ENCODE assay signal across 8 cellular contexts in genomic region chrX:40176979-40177430, GRCh38.
DNase-seq lines count a peak whose midpoint lies in the region; ATAC-seq, FAIRE-seq and TF ChIP-seq lines count a peak whose summit lies in the region.

No MANE protein-coding gene starts in this region.

- FAIRE-seq in astrocyte (lab: Jason Lieb, UNC): no peak

- ATAC-seq in GM18907 (IDR thresholded peaks at IDR 0.05; ENCODE audit: unreplicated experiment) (no peak), GM18870 (IDR thresholded peaks at IDR 0.05; ENCODE audit: unreplicated experiment) (no peak)

- H3K27ac Mint-ChIP-seq in CD4-positive, alpha-beta memory T cell: peak overlapping the region; percentile 93 to 100 (median 98)
- no peak overlapping the region for H3K27ac Mint-ChIP-seq in astrocyte (ENCODE audit: unreplicated experiment)

- peaks cover 12 to 42% (median 21%) of the 10 kb centered on the region in 4 donors for H3K4me1 Mint-ChIP-seq in CD4-positive, alpha-beta memory T cell
- peaks cover 2% of the 10 kb centered on the region for H3K4me1 Mint-ChIP-seq in astrocyte (ENCODE audit: low read depth, unreplicated experiment)

- no peaks in the 10 kb centered on the region for H4K20me1 ChIP-seq in astrocyte (ENCODE audit: insufficient read depth, low read length)

- peak overlapping the region; percentile 26 for H2AFZ ChIP-seq in astrocyte (ENCODE audit: low read depth, low read length)

- H3K4me3 Mint-ChIP-seq in CD4-positive, alpha-beta memory T cell: peak overlapping the region; percentile 78 to 94 (median 90)
- peak overlapping the region; percentile 64 for H3K4me3 Mint-ChIP-seq in astrocyte (ENCODE audit: unreplicated experiment)

- no peaks in the 10 kb centered on the region for H3K9me3 ChIP-seq in CD4-positive, alpha-beta memory T cell (ENCODE audit: control insufficient read depth in 1 of 2, low read length in 2 of 2)
- H3K9me3 ChIP-seq in astrocyte (ENCODE audit: insufficient read depth, low read depth, low read length): no peaks in the 10 kb centered on the region

- POLR2A ChIA-PET in CD4-positive, alpha-beta memory T cell (lab: Charles Lee; ENCODE audit: partially characterized antibody): interaction anchor here (0.6 to 11.9 kb wide), 31 partner anchors 10 to 908 kb away, joined by 3 to 323 read pairs (median 4); partner anchors contain the start of genes BCOR and USP9X

- no peak for TF ChIP-seq CTCF in astrocyte (IDR thresholded peaks at IDR 0.05; ENCODE audit: insufficient read depth, low read depth, low read length)

- intact Hi-C loops in CD4-positive, alpha-beta memory T cell (cut with micrococcal nuclease): loop anchor here (10.0 kb wide), 2 partner anchors 558 to 908 kb away; partner anchors contain the start of genes MED14 and USP9X

- CTCF ChIA-PET in CD4-positive, alpha-beta memory T cell (lab: Charles Lee; ENCODE audit: partially characterized antibody): interaction anchor here (0.9 to 1.4 kb wide), 6 partner anchors 9 to 322 kb away, joined by 3 to 6 read pairs (median 4); no protein-coding TSS in a partner anchor

- peak overlapping the region; percentile 87 for H3K4me2 ChIP-seq in astrocyte (ENCODE audit: low read length)

- H3K36me3 Mint-ChIP-seq in CD4-positive, alpha-beta memory T cell: peaks cover 0 to 8% of the 10 kb centered on the region in 2 donors
- H3K36me3 Mint-ChIP-seq in astrocyte (ENCODE audit: low read depth, unreplicated experiment): peaks cover 1% of the 10 kb centered on the region

- peaks cover 22% of the 10 kb centered on the region for H3K4me1 ChIP-seq in CD4-positive, alpha-beta memory T cell (ENCODE audit: insufficient read depth, low read length)
- peaks cover 13% of the 10 kb centered on the region for H3K4me1 ChIP-seq in astrocyte (ENCODE audit: insufficient read depth, low read length)

- H3K27me3 Mint-ChIP-seq in CD4-positive, alpha-beta memory T cell: no peaks in the 10 kb centered on the region
- peaks cover 14% of the 10 kb centered on the region for H3K27me3 Mint-ChIP-seq in astrocyte (ENCODE audit: low read depth, unreplicated experiment)

- no peaks in the 10 kb centered on the region for H3K36me3 ChIP-seq in CD4-positive, alpha-beta memory T cell (ENCODE audit: insufficient read depth, low read length)
- no peaks in the 10 kb centered on the region for H3K36me3 ChIP-seq in astrocyte (ENCODE audit: insufficient read depth, low read length)

- no peak overlapping the region for H3K9ac ChIP-seq in astrocyte (ENCODE audit: low read length)

- DNase-seq in CD4-positive, alpha-beta memory T cell: no peak
- no peak for DNase-seq in Jurkat, Clone E6-1 (ENCODE audit: low read depth, low spot score)
- no peak for DNase-seq in astrocyte (ENCODE audit: low read depth)
- peak; percentile 86 for DNase-seq in left kidney (ENCODE audit: low read depth, low spot score)
- no peak for DNase-seq in NCI-H774 (lab: John Stamatoyannopoulos, UW)

- no peaks in the 10 kb centered on the region for H3K79me2 ChIP-seq in astrocyte (ENCODE audit: insufficient read depth, low read length)

- peak overlapping the region; percentile 53 for H3K27ac ChIP-seq in CD4-positive, alpha-beta memory T cell (ENCODE audit: low read depth, low read length)
- no peak overlapping the region for H3K27ac ChIP-seq in astrocyte (ENCODE audit: low read depth, low read length)
- H3K27ac ChIP-seq in temporal lobe (ENCODE audit: low read depth, low read length): peak overlapping the region; percentile 45

- peak overlapping the region; percentile 42 to 44 for H3K4me3 ChIP-seq in CD4-positive, alpha-beta memory T cell (ENCODE audit: low read length in 2 of 2)
- peak overlapping the region; percentile 67 for H3K4me3 ChIP-seq in Jurkat, Clone E6-1 (ENCODE audit: low read length)
- no peak overlapping the region for H3K4me3 ChIP-seq in astrocyte (ENCODE audit: insufficient read depth, low read depth, low read length)

- peaks cover 0 to 10% (median 0%) of the 10 kb centered on the region in 8 donors for H3K9me3 Mint-ChIP-seq in CD4-positive, alpha-beta memory T cell
- peaks cover 1% of the 10 kb centered on the region for H3K9me3 Mint-ChIP-seq in astrocyte (ENCODE audit: unreplicated experiment)

- no peaks in the 10 kb centered on the region for H3K27me3 ChIP-seq in CD4-positive, alpha-beta memory T cell (ENCODE audit: insufficient read depth, low read length)
- H3K27me3 ChIP-seq in astrocyte (ENCODE audit: insufficient read depth, low read length): no peaks in the 10 kb centered on the region
